Comparison of ENCODE assay signal across 8 cellular contexts in genomic region chr19:48720613-48721296, GRCh38. TPM values are rescaled to one million over a fixed set of nuclear protein-coding genes. Genes with fewer than 3 reads are reported as not detected.
DNase-seq lines count a peak whose midpoint lies in the region; ATAC-seq and TF ChIP-seq lines count a peak whose summit lies in the region.

No MANE protein-coding gene starts in this region.

- no peaks in the 10 kb centered on the region for H4K20me1 ChIP-seq in PC-9 (ENCODE audit: insufficient read depth)
- H4K20me1 ChIP-seq in fibroblast of lung (ENCODE audit: control insufficient read depth, extremely low read depth, insufficient read depth, low read length): no peaks in the 10 kb centered on the region

- H3K4me3 ChIP-seq in PC-9 (peak overlapping the region; percentile 69), fibroblast of lung (replicated peaks in 1 of 4; ENCODE audit: control extremely low read depth in 1 of 4, insufficient read depth in 1 of 4, low read depth in 3 of 4, low read length in 4 of 4) (peak overlapping the region; percentile 64 to 73 (median 68))

- DNase-seq in DMS153 treated with DMSO at 0.1 percent for 48 hours (lab: John Stamatoyannopoulos, UW; ENCODE audit: unreplicated experiment) (peak; percentile 98), KBM-7 (peak; percentile 97), PC-9 (peak; percentile 96 to 98), fibroblast of lung (ENCODE audit: low read depth in 2 of 2) (peak; percentile 99), natural killer cell (peak; percentile 82)
- DNase-seq in activated T-cell treated with anti-CD3 and anti-CD28 coated beads, Interleukin-2, amount 50 U/mL, for 48 hours: peak; percentile 92 to 94
- peak; percentile 83 to 97 (median 88) for DNase-seq in stimulated activated naive CD4-positive, alpha-beta T cell (lab: John Stamatoyannopoulos, UW)

- H3K79me2 ChIP-seq in PC-9 (ENCODE audit: low read depth) (no peaks in the 10 kb centered on the region), fibroblast of lung (ENCODE audit: control insufficient read depth, insufficient read depth, low read length) (no peaks in the 10 kb centered on the region)

- H3K36me3 Mint-ChIP-seq in natural killer cell: no peaks in the 10 kb centered on the region

- H2AFZ ChIP-seq in PC-9 (peak overlapping the region; percentile 79), fibroblast of lung (ENCODE audit: low read length) (peak overlapping the region; percentile 94)

- no peaks in the 10 kb centered on the region for H3K9me3 ChIP-seq in PC-9 (ENCODE audit: insufficient read depth, low read depth)
- H3K9me3 ChIP-seq in fibroblast of lung (ENCODE audit: control insufficient read depth, insufficient read depth, low read depth, low read length): no peaks in the 10 kb centered on the region

- no peaks in the 10 kb centered on the region for H3K9me2 ChIP-seq in PC-9 (ENCODE audit: insufficient read depth)

- H3K27ac ChIP-seq in PC-9 (no peak overlapping the region), fibroblast of lung (ENCODE audit: insufficient read depth, low read length) (peak overlapping the region; percentile 88)

- TF ChIP-seq CTCF in PC-9 (conservative IDR thresholded peaks at IDR 0.05) (no peak), fibroblast of lung (conservative IDR thresholded peaks at IDR 0.05 in 1 of 2, IDR thresholded peaks at IDR 0.05 in 1 of 2; ENCODE audit: low read depth in 1 of 2, low read length in 2 of 2) (no peak), natural killer cell (IDR thresholded peaks at IDR 0.05) (no peak)

- H3K4me1 ChIP-seq in PC-9 (replicated peaks; ENCODE audit: insufficient read depth): 0 out of 2 replicates have a peak, but pooled peaks cover 1% of the 10 kb centered on the region
- peaks cover 6% of the 10 kb centered on the region for H3K4me1 ChIP-seq in fibroblast of lung (ENCODE audit: control insufficient read depth, extremely low read depth, insufficient read depth, low read length)

- peak overlapping the region; percentile 68 for H3K4me2 ChIP-seq in PC-9
- peak overlapping the region; percentile 80 for H3K4me2 ChIP-seq in fibroblast of lung (ENCODE audit: extremely low read depth, insufficient read depth, low read length)

- H3K9ac ChIP-seq in fibroblast of lung (ENCODE audit: insufficient read depth, low read length): peak overlapping the region; percentile 71

- POLR2A ChIA-PET in PC-9 (lab: Charles Lee; ENCODE audit: unreplicated experiment): interaction anchor here (0.6 to 0.8 kb wide), 5 partner anchors 18 to 1283 kb away, joined by 3 read pairs; no protein-coding TSS in a partner anchor

- no peaks in the 10 kb centered on the region for H3K36me3 ChIP-seq in PC-9 (ENCODE audit: low read depth)
- no peaks in the 10 kb centered on the region for H3K36me3 ChIP-seq in fibroblast of lung (ENCODE audit: control insufficient read depth, insufficient read depth, low read length)

- intact Hi-C loops in PC-9 (cut with micrococcal nuclease; ENCODE audit: unreplicated experiment) (no loop called here), natural killer cell (cut with micrococcal nuclease) (no loop called here)

- ATAC-seq in GM21619 (IDR thresholded peaks at IDR 0.05; ENCODE audit: unreplicated experiment) (peak; percentile 81), natural killer cell (peak; percentile 85 to 90 (median 87))

- H3K27ac Mint-ChIP-seq in natural killer cell: peak overlapping the region; percentile 93 to 97

- peak overlapping the region; percentile 95 for H3K4me3 Mint-ChIP-seq in natural killer cell

- in situ Hi-C loops in KBM-7 (cut with MboI; ENCODE audit: low pct_unique_long_range_greater_than_20kb, low sequenced_read_pairs): no loop called here

- H3F3A ChIP-seq in PC-9 (ENCODE audit: insufficient read depth, low read depth): peaks cover 8% of the 10 kb centered on the region

- CTCF ChIA-PET in PC-9 (lab: Charles Lee): no interaction called here

- no peaks in the 10 kb centered on the region for H3K27me3 ChIP-seq in PC-9 (ENCODE audit: insufficient read depth, low read depth)
- H3K27me3 ChIP-seq in fibroblast of lung (ENCODE audit: control insufficient read depth, insufficient read depth, low read length): no peaks in the 10 kb centered on the region

- no peaks in the 10 kb centered on the region for H3K27me3 Mint-ChIP-seq in natural killer cell (ENCODE audit: low read depth in 2 of 2)

- no TSS peak for BruUV-seq in PC-9 (replicated peaks; lab: Mats Ljungman, UMichigan)

- H3K9me3 Mint-ChIP-seq in natural killer cell: peaks cover 0 to 5% of the 10 kb centered on the region in 2 donors

- H3K4me1 Mint-ChIP-seq in natural killer cell: peaks cover 20 to 22% of the 10 kb centered on the region in 2 donors

RNA-seq across cellular contexts. Expression of gene MAMSTR, which starts 1.2 kb away (rescaled TPM):
- total RNA-seq in PC-9 (2021) (2.6 and 3.9 TPM in 2 replicates), fibroblast of lung (0.51 and 0.99 TPM in 2 replicates), natural killer cell (1 to 10 TPM in 1 of 3 donors, under 1 TPM in 2; 0.56 to 1.2 (median 0.98) TPM)
- 0.84 and 1.8 TPM in 2 replicates for polyA plus RNA-seq in fibroblast of lung
- 2.9 and 6.0 TPM in 2 replicates for polyA plus RNA-seq in fibroblast of lung (2012)
- 6.6 and 14.4 TPM in 2 replicates for polyA minus RNA-seq in fibroblast of lung (ENCODE audit: low replicate concordance)

RNA-seq across cellular contexts. Expression of gene RASIP1, which starts 19.7 kb away (rescaled TPM):
- total RNA-seq in PC-9 (2021): 1.3 and 1.4 TPM in 2 replicates
- 0.99 and 1.5 TPM in 2 replicates for total RNA-seq in fibroblast of lung
- 1.2 and 1.6 TPM in 2 replicates for polyA plus RNA-seq in fibroblast of lung
- polyA plus RNA-seq in fibroblast of lung (2012): 1.3 and 1.5 TPM in 2 replicates
- polyA minus RNA-seq in fibroblast of lung (ENCODE audit: low replicate concordance): 3.3 and 3.7 TPM in 2 replicates
- total RNA-seq in natural killer cell: not detected

RNA-seq across cellular contexts. Expression of gene FUT2, which starts 25.0 kb away (rescaled TPM):
- total RNA-seq in PC-9 (2021): 8.7 and 9.6 TPM in 2 replicates
- total RNA-seq in fibroblast of lung: under 0.01 TPM in 1 of 2 replicates, not detected in the other
- polyA plus RNA-seq in fibroblast of lung: not detected in 2 replicates
- 0.15 and 0.30 TPM in 2 replicates for polyA plus RNA-seq in fibroblast of lung (2012)
- not detected in 2 replicates for polyA minus RNA-seq in fibroblast of lung (ENCODE audit: low replicate concordance)
- total RNA-seq in natural killer cell: not detected

RNA-seq across cellular contexts. Expression of gene IZUMO1, which starts 26.0 kb away (rescaled TPM):
- 2.2 and 3.0 TPM in 2 replicates for total RNA-seq in PC-9 (2021)
- not detected in 2 replicates for total RNA-seq in fibroblast of lung
- not detected in 2 replicates for polyA plus RNA-seq in fibroblast of lung
- not detected in 2 replicates for polyA plus RNA-seq in fibroblast of lung (2012)
- polyA minus RNA-seq in fibroblast of lung (ENCODE audit: low replicate concordance): not detected in 2 replicates
- total RNA-seq in natural killer cell: not detected

RNA-seq across cellular contexts. Expression of gene FUT1, which starts 31.7 kb away (rescaled TPM):
- total RNA-seq in PC-9 (2021) (7.9 and 9.6 TPM in 2 replicates), fibroblast of lung (under 0.01 and 0.17 TPM in 2 replicates), natural killer cell (under 1 TPM in 1 of 3 donors, not detected in 2; 0.18 TPM)
- polyA plus RNA-seq in fibroblast of lung: 0.02 and 0.06 TPM in 2 replicates
- polyA plus RNA-seq in fibroblast of lung (2012): 0.06 TPM in 1 of 2 replicates, not detected in the other
- 0.07 TPM in 1 of 2 replicates, not detected in the other for polyA minus RNA-seq in fibroblast of lung (ENCODE audit: low replicate concordance)
